In the genomic region with DNA sequence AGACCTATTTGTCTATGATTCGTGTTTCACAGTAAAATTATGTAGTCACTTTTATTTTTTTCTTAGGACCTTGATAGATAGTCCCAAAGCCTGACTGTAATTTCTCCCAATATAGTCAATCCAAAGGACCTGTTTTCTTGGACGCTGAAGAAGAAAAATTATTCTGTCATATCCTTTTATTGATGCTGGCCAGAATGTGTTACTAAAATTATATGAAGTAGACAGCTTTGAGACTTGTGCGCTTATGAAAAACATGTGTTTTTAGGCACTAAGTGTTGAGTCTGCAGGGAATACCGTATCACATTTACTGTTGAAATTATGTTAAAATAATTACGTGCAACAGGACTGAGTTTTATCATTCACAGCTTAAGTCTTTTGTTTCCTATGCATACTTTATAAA, we compare ENCODE assay signal across 19 cellular contexts. TPM values are rescaled to one million over a fixed set of nuclear protein-coding genes. Genes with fewer than 3 reads are reported as not detected.
A peak's percentile ranks its signal among the peaks of the same experiment; 100 is the strongest.
DNase-seq lines count a peak whose midpoint lies in the region; ATAC-seq and TF ChIP-seq lines count a peak whose summit lies in the region.
"Had no signal": no experiment of that assay in that cellular context is flagged by ENCODE, and none has a peak within 500 bp of the region (broad histone marks: within the 10 kb centered on the region; RNA-seq: fewer than 3 reads in every experiment).

No MANE protein-coding gene starts in this region.

- H3F3A ChIP-seq in smooth muscle cell (ENCODE audit: low read depth) = no peaks in the 10 kb centered on the region

- intact Hi-C loops in CD4-positive, alpha-beta T cell (cut with DNase I, micrococcal nuclease) = loop anchor here in 1 of 2 experiments (10.0 kb wide), 1 partner anchor 637 kb away; a partner anchor contains a TSS
- intact Hi-C loops in heart left ventricle (cut with DNase I) = loop anchor here in 1 of 10 donors (2.0 kb wide), 1 partner anchor 17 kb away; a partner anchor contains a TSS
- intact Hi-C loops in dorsolateral prefrontal cortex (cut with DNase I) = no loop called here
- intact Hi-C loops in upper lobe of right lung (cut with DNase I) = no loop called here

- peaks cover 96% of the 10 kb centered on the region for H3K4me1 Mint-ChIP-seq in CD4-positive, alpha-beta T cell (ENCODE audit: low read depth)

- 41 to 52% (median 43%) methylated on average over 5 of the region's 5 CpGs for WGBS in heart left ventricle, 4 donors
- 74% methylated on average over 5 of the region's 5 CpGs for WGBS in smooth muscle cell (ENCODE audit: low lambda C conversion rate)

- H3K27ac Mint-ChIP-seq in CD4-positive, alpha-beta T cell = peak overlapping the region; percentile 63
- H3K27ac Mint-ChIP-seq: activated CD8-positive, alpha-beta T cell treated with anti-CD3 and anti-CD28 coated beads for 36 hours had no signal

- TF ChIP-seq CTCF in CD4-positive, alpha-beta T cell (IDR thresholded peaks at IDR 0.05) = no peak
- TF ChIP-seq CTCF in heart left ventricle (IDR thresholded peaks at IDR 0.05) (no peak), smooth muscle cell (IDR thresholded peaks at IDR 0.05; ENCODE audit: borderline replicate concordance, insufficient read depth, poor library complexity, severe bottlenecking) (no peak), dorsolateral prefrontal cortex (IDR thresholded peaks at IDR 0.05 in 54 of 56, conservative IDR thresholded peaks at IDR 0.05 in 2 of 56; ENCODE audit: low read depth in 1 of 56, partially characterized antibody in 56 of 56) (no peak), upper lobe of right lung (IDR thresholded peaks at IDR 0.05) (no peak)

- no peaks in the 10 kb centered on the region for H3K9me3 ChIP-seq in CD4-positive, alpha-beta T cell (ENCODE audit: control insufficient read depth, low read length)
- no peaks in the 10 kb centered on the region for H3K9me3 ChIP-seq in heart left ventricle
- no peaks in the 10 kb centered on the region for H3K9me3 ChIP-seq in smooth muscle cell (replicated peaks; ENCODE audit: low read depth)
- H3K9me3 ChIP-seq in upper lobe of right lung = no peaks in the 10 kb centered on the region
- H3K9me3 ChIP-seq: SJCRH30 had no signal

- H3K9me3 Mint-ChIP-seq in CD4-positive, alpha-beta T cell = no peaks in the 10 kb centered on the region
- H3K9me3 Mint-ChIP-seq: activated CD8-positive, alpha-beta T cell treated with anti-CD3 and anti-CD28 coated beads for 36 hours; CD8-positive, alpha-beta memory T cell had no signal

- DNase-seq in CD4-positive, alpha-beta T cell = no peak
- no peak for DNase-seq in heart left ventricle
- DNase-seq in smooth muscle cell (lab: John Stamatoyannopoulos, UW; ENCODE audit: unreplicated experiment) = no peak
- DNase-seq in dorsolateral prefrontal cortex = no peak
- no peak for DNase-seq in NCI-H2081 (lab: John Stamatoyannopoulos, UW)
- DNase-seq in upper lobe of right lung = no peak
- DNase-seq: activated CD8-positive, alpha-beta T cell treated with anti-CD3 and anti-CD28 coated beads for 36 hours; activated naive CD4-positive, alpha-beta T cell; activated T-cell treated with anti-CD3 and anti-CD28 coated beads, Interleukin-2, amount 50 U/mL, for 1 hour; CD8-positive, alpha-beta memory T cell; DMS53; KBM-7; NCI-H187; nucleus accumbens; SJCRH30 had no signal

- H3K27ac ChIP-seq in CD4-positive, alpha-beta T cell (ENCODE audit: low read depth, low read length) = no peak overlapping the region
- H3K27ac ChIP-seq in heart left ventricle = peak overlapping the region in 10 of 12 donors; percentile 11 to 89 (median 71)
- peak overlapping the region; percentile 45 for H3K27ac ChIP-seq in smooth muscle cell (ENCODE audit: low read depth)
- no peak overlapping the region for H3K27ac ChIP-seq in dorsolateral prefrontal cortex
- no peak overlapping the region for H3K27ac ChIP-seq in upper lobe of right lung
- H3K27ac ChIP-seq: PC-9, SJCRH30 had no signal

- POLR2A ChIA-PET in CD4-positive, alpha-beta T cell (lab: Charles Lee) = interaction anchor here (1.4 kb wide), 1 partner anchor 17 kb away, joined by 9 read pairs; a partner anchor contains a TSS

- no peak overlapping the region for H2AFZ ChIP-seq in smooth muscle cell (ENCODE audit: low read depth)
- H2AFZ ChIP-seq: PC-9 had no signal

- no peaks in the 10 kb centered on the region for H3K36me3 ChIP-seq in heart left ventricle
- H3K36me3 ChIP-seq in smooth muscle cell (ENCODE audit: low read depth) = no peaks in the 10 kb centered on the region
- no peaks in the 10 kb centered on the region for H3K36me3 ChIP-seq in upper lobe of right lung
- H3K36me3 ChIP-seq: SJCRH30 had no signal

- no peak overlapping the region for H3K4me2 ChIP-seq in smooth muscle cell
- H3K4me2 ChIP-seq: PC-9 had no signal

- H3K4me3 Mint-ChIP-seq in CD4-positive, alpha-beta T cell = no peak overlapping the region
- H3K4me3 Mint-ChIP-seq: activated CD8-positive, alpha-beta T cell treated with anti-CD3 and anti-CD28 coated beads for 36 hours; CD8-positive, alpha-beta memory T cell had no signal

- H3K36me3 Mint-ChIP-seq in CD4-positive, alpha-beta T cell (ENCODE audit: low read depth) = peaks cover 27% of the 10 kb centered on the region

- peaks cover 97% of the 10 kb centered on the region for H3K79me2 ChIP-seq in smooth muscle cell (ENCODE audit: low read depth)

- peaks cover 11 to 99% (median 50%) of the 10 kb centered on the region in 12 donors for H3K4me1 ChIP-seq in heart left ventricle
- H3K4me1 ChIP-seq in smooth muscle cell (ENCODE audit: low read depth) = peaks cover 8% of the 10 kb centered on the region
- H3K4me1 ChIP-seq in upper lobe of right lung = peaks cover 43% of the 10 kb centered on the region

- H4K20me1 ChIP-seq in smooth muscle cell (ENCODE audit: low read depth) = peaks cover 100% of the 10 kb centered on the region

- H3K27me3 ChIP-seq in CD4-positive, alpha-beta T cell (ENCODE audit: control insufficient read depth, insufficient read depth, low read length) = no peaks in the 10 kb centered on the region
- H3K27me3 ChIP-seq in heart left ventricle = no peaks in the 10 kb centered on the region
- H3K27me3 ChIP-seq in smooth muscle cell (ENCODE audit: low read depth) = no peaks in the 10 kb centered on the region
- H3K27me3 ChIP-seq in dorsolateral prefrontal cortex = peaks cover 0 to 8% (median 0%) of the 10 kb centered on the region in 45 donors
- no peaks in the 10 kb centered on the region for H3K27me3 ChIP-seq in upper lobe of right lung
- H3K27me3 ChIP-seq: SJCRH30 had no signal

- H3K4me3 ChIP-seq in heart left ventricle = no peak overlapping the region
- no peak overlapping the region for H3K4me3 ChIP-seq in smooth muscle cell
- H3K4me3 ChIP-seq in dorsolateral prefrontal cortex = no peak overlapping the region
- H3K4me3 ChIP-seq in upper lobe of right lung = no peak overlapping the region
- H3K4me3 ChIP-seq: lung, PC-9, SJCRH30 had no signal

- TF ChIP-seq POLR2A in heart left ventricle (IDR thresholded peaks at IDR 0.05) = no peak

- CTCF ChIA-PET in CD4-positive, alpha-beta T cell (lab: Charles Lee) = interaction anchor here (0.9 to 1.1 kb wide), 2 partner anchors 9 to 18 kb away, joined by 3 read pairs; a partner anchor contains a TSS

- H3K27me3 Mint-ChIP-seq in CD4-positive, alpha-beta T cell = no peaks in the 10 kb centered on the region
- H3K27me3 Mint-ChIP-seq: activated CD8-positive, alpha-beta T cell treated with anti-CD3 and anti-CD28 coated beads for 36 hours; CD8-positive, alpha-beta memory T cell had no signal

- H3K9ac ChIP-seq in smooth muscle cell (ENCODE audit: low read depth) = no peak overlapping the region

- ATAC-seq in CD4-positive, alpha-beta T cell (ENCODE audit: poor library complexity) = no peak
- ATAC-seq in SK-N-SH treated with all-trans-retinoic acid at 6 μM for 48 hours = peak; percentile 13; the same call in 2 of the 3 replicates
- ATAC-seq in heart left ventricle = peak in 3 of 4 donors; percentile 30 to 61 (median 51)
- ATAC-seq in GM19395 (IDR thresholded peaks at IDR 0.05; ENCODE audit: unreplicated experiment) = no peak
- no peak for ATAC-seq in upper lobe of right lung
- ATAC-seq: activated CD8-positive, alpha-beta T cell treated with anti-CD3 and anti-CD28 coated beads for 36 hours had no signal

TF ChIP-seq in SK-N-SH treated with all-trans-retinoic acid at 6 μM for 48 hours, 23 proteins besides CTCF, POLR2A, EP300 and RAD21:
- TF ChIP-seq GLIS3 (CRISPR knock-in tag; IDR thresholded peaks at IDR 0.05) = no peak
- peak; percentile 61; the same call in 1 of the 2 replicates for TF ChIP-seq TCF4 (CRISPR knock-in tag; IDR thresholded peaks at IDR 0.05; ENCODE audit: borderline replicate concordance)
- TF ChIP-seq ZNF70 (CRISPR knock-in tag; IDR thresholded peaks at IDR 0.05) = no peak
- TF ChIP-seq OSR1 (CRISPR knock-in tag; IDR thresholded peaks at IDR 0.05) = no peak
- no peak for TF ChIP-seq ZNF565 (CRISPR knock-in tag; conservative IDR thresholded peaks at IDR 0.05; ENCODE audit: low read depth)
- TF ChIP-seq ZFP30 (CRISPR knock-in tag; IDR thresholded peaks at IDR 0.05) = no peak
TF ChIP-seq in SK-N-SH treated with all-trans-retinoic acid at 6 μM for 48 hours: peak in this region for 1.

RNA-seq across cellular contexts. Expression of a gene that starts 17.9 kb away (rescaled TPM):
- 100 to 1,000 TPM; 114 to 120 TPM for total RNA-seq in CD4-positive, alpha-beta T cell
- total RNA-seq in heart left ventricle (10 to 100 TPM; 15.6 to 42.2 (median 22.8) TPM), smooth muscle cell (149 and 167 TPM in 2 replicates), dorsolateral prefrontal cortex (1 to 10 TPM in 112 of 120 experiments, under 1 TPM in 8; 0.41 to 10.0 (median 2.9) TPM), upper lobe of right lung (94.0 TPM)
- polyA plus RNA-seq in heart left ventricle (10 to 100 TPM; 10.3 to 66.9 TPM), smooth muscle cell (74.6 and 107 TPM in 2 replicates)

Comparison
In these comparisons a context has a peak if more than half of its experiments do, and no peak if none do; other contexts are left out.
1. ATAC-seq: peak in SK-N-SH treated with all-trans-retinoic acid at 6 μM for 48 hours (single experiment) and heart left ventricle (3 of 4); none in CD4-positive, alpha-beta T cell (single experiment), GM19395 (single experiment) and upper lobe of right lung (single experiment).
2. H3K27ac ChIP-seq: peak in heart left ventricle (10 of 12) and smooth muscle cell (single experiment); none in CD4-positive, alpha-beta T cell (single experiment), dorsolateral prefrontal cortex (0 of 59) and upper lobe of right lung (single experiment).